1 cellular context compared by ENCODE assay signal in genomic region chr1:205601209-205601608, GRCh38.
TF ChIP-seq lines count a peak whose summit lies in the region.

No MANE protein-coding gene starts in this region.

TF ChIP-seq in IMR-90, 13 proteins besides CTCF, POLR2A, EP300 and RAD21 (continued from another document):
- TF ChIP-seq USF2 (IDR thresholded peaks at IDR 0.05; ENCODE audit: low read depth, low read length) (no peak), BHLHE40 (IDR thresholded peaks at IDR 0.05; ENCODE audit: low read depth, low read length) (no peak), MXI1 (IDR thresholded peaks at IDR 0.05; ENCODE audit: borderline replicate concordance, low read depth, low read length) (no peak), CHD1 (IDR thresholded peaks at IDR 0.05; ENCODE audit: low read depth, low read length) (no peak), MAFK (IDR thresholded peaks at IDR 0.05; ENCODE audit: low read depth, low read length) (no peak), ELK1 (IDR thresholded peaks at IDR 0.05; ENCODE audit: borderline replicate concordance, low read depth, low read length) (no peak), NFE2L2 (IDR thresholded peaks at IDR 0.05; ENCODE audit: low read depth, low read length) (no peak), MAZ (IDR thresholded peaks at IDR 0.05; ENCODE audit: borderline replicate concordance, low read depth, low read length) (no peak), SMC3 (IDR thresholded peaks at IDR 0.05; ENCODE audit: low read depth, low read length) (no peak), FOS (IDR thresholded peaks at IDR 0.05; ENCODE audit: low read depth, low read length) (no peak), RFX5 (IDR thresholded peaks at IDR 0.05; ENCODE audit: low read depth, low read length) (no peak), RCOR1 (IDR thresholded peaks at IDR 0.05; ENCODE audit: insufficient replicate concordance, low read length) (no peak)
